Comparison of ENCODE assay signal across 7 cellular contexts in the genomic region with DNA sequence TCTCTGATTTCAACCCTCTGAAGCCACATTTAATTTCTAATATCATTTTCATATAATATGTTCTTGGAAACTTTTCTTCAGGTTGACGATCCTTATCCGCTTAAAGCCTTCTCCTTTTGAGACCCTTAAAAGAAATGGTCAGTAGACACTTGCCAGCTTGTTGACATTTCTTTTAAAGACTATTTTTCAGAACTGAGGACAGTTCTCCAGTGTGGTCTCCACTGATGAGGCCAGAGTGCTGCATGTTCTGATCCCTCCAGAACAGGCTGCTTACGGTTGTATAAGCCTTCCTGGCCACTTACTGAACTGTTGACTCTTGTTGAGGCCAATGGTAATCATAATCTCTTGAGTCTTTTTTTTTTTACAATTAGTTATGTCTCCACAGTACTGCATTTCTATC.
"Had no signal": no experiment of that assay in that cellular context is flagged by ENCODE, and none has a peak within 500 bp of the region (broad histone marks: within the 10 kb centered on the region; RNA-seq: fewer than 3 reads in every experiment).

No MANE protein-coding gene starts in this region.

- H3K27me3 Mint-ChIP-seq: IgD-negative memory B cell had no signal

- H3K4me3 ChIP-seq: K562 had no signal

- DNase-seq: IMR-90, KBM-7, KG1 had no signal

- H3K27ac ChIP-seq: HL-60 had no signal

- H3K27ac Mint-ChIP-seq: IgD-negative memory B cell had no signal

- H3K4me3 Mint-ChIP-seq: IgD-negative memory B cell had no signal

- ATAC-seq: HepG2, K562 had no signal
